27 cellular contexts compared by ENCODE assay signal in the genomic region with DNA sequence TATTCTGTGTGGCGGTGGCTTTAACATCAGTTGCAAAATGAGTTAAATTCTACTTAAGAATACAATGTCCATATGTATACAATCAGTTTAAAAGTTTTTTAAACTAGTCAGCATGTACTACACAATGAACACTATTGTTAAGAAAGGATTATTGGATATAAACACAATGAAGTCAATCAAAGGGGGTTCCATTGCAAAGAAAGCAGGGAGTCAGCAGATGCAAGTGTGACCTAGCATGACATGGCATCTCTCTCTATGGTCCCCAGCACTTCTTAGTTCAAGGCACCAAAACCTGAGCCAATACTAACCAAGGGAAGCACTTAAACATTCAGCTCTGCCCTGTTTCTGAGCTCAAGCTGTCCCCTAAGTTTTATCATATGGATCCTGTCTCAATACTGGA. TPM values are rescaled to one million over a fixed set of nuclear protein-coding genes. Genes with fewer than 3 reads are reported as not detected.
DNase-seq lines count a peak whose midpoint lies in the region; ATAC-seq lines count a peak whose summit lies in the region.
"Had no signal": no experiment of that assay in that cellular context is flagged by ENCODE, and none has a peak within 500 bp of the region (broad histone marks: within the 10 kb centered on the region; RNA-seq: fewer than 3 reads in every experiment).

No MANE protein-coding gene starts in this region.

- peak overlapping the region in 5 of 7 donors; percentile 3 to 76 (median 38) for H3K27ac Mint-ChIP-seq in CD4-positive, alpha-beta memory T cell
- peak overlapping the region; percentile 89 for H3K27ac Mint-ChIP-seq in memory B cell
- H3K27ac Mint-ChIP-seq: activated CD4-positive, alpha-beta T cell treated with anti-CD3 and anti-CD28 coated beads, Interleukin-2, amount 10 ng/mL, durations not matched to agents 7 days and 5 days; nephron progenitor cell had no signal

- in situ Hi-C loops in SK-MEL-5 (cut with HindIII; ENCODE audit: low pct_unique_long_range_greater_than_20kb, low sequenced_read_pairs) = no loop called here

- H3K36me3 Mint-ChIP-seq in CD4-positive, alpha-beta memory T cell = peaks cover 7 to 21% of the 10 kb centered on the region in 2 donors
- H3K36me3 Mint-ChIP-seq in memory B cell = peaks cover 7% of the 10 kb centered on the region

- peak overlapping the region; percentile 52 to 97 (median 85); a peak in 21 of 22 replicates for H3K4me2 ChIP-seq in BLaER1 treated with 17β-estradiol and CSF1 and Interleukin-3, amounts not matched to agents 10 nM and 100 nM

- H4K20me1 ChIP-seq in BLaER1 treated with 17β-estradiol and CSF1 and Interleukin-3, amounts not matched to agents 10 nM and 100 nM = peaks cover 0 to 25% (median 9%) of the 10 kb centered on the region in 11 experiments; a peak in 6 of 22 replicates

- intact Hi-C loops in CD4-positive, alpha-beta memory T cell (cut with micrococcal nuclease) = no loop called here

- peak overlapping the region in 10 of 11 experiments; percentile 72 to 84 (median 80); a peak in 19 of 22 replicates for H3K9ac ChIP-seq in BLaER1 treated with 17β-estradiol and CSF1 and Interleukin-3, amounts not matched to agents 10 nM and 100 nM

- peaks cover 74 to 100% (median 98%) of the 10 kb centered on the region in 10 experiments for H3K4me1 ChIP-seq in BLaER1 treated with 17β-estradiol and CSF1 and Interleukin-3, amounts not matched to agents 10 nM and 100 nM
- H3K4me1 ChIP-seq in CD4-positive, alpha-beta memory T cell (ENCODE audit: insufficient read depth, low read length) = peaks cover 76% of the 10 kb centered on the region

- H3K4me1 Mint-ChIP-seq in CD4-positive, alpha-beta memory T cell = peaks cover 54 to 84% (median 72%) of the 10 kb centered on the region in 4 donors
- peaks cover 67% of the 10 kb centered on the region for H3K4me1 Mint-ChIP-seq in memory B cell

- H3K4me3 Mint-ChIP-seq in CD4-positive, alpha-beta memory T cell = peak overlapping the region in 1 of 8 donors; percentile 4
- peak overlapping the region; percentile 38 for H3K4me3 Mint-ChIP-seq in memory B cell
- H3K4me3 Mint-ChIP-seq: activated CD4-positive, alpha-beta T cell treated with anti-CD3 and anti-CD28 coated beads, Interleukin-2, amount 10 ng/mL, durations not matched to agents 7 days and 5 days; nephron progenitor cell had no signal

- no peaks in the 10 kb centered on the region for H3K9me3 Mint-ChIP-seq in CD4-positive, alpha-beta memory T cell
- H3K9me3 Mint-ChIP-seq in memory B cell = no peaks in the 10 kb centered on the region
- H3K9me3 Mint-ChIP-seq: activated CD4-positive, alpha-beta T cell treated with anti-CD3 and anti-CD28 coated beads, Interleukin-2, amount 10 ng/mL, durations not matched to agents 7 days and 5 days; nephron progenitor cell had no signal

- DNase-seq in CD4-positive, alpha-beta memory T cell = no peak
- DNase-seq in SK-MEL-5 (ENCODE audit: low read depth, low spot score) (peak; percentile 29), memory B cell (ENCODE audit: low spot score in 2 of 2) (no peak), Kasumi-1 (lab: John Stamatoyannopoulos, UW) (no peak), NCI-H510A (lab: John Stamatoyannopoulos, UW) (no peak), AG08396 (ENCODE audit: low spot score) (no peak), NCI-H2029 treated with DMSO at 0.1 percent for 48 hours (lab: John Stamatoyannopoulos, UW) (no peak)
- DNase-seq: activated CD4-positive, alpha-beta T cell treated with anti-CD3 and anti-CD28 coated beads, Interleukin-2, amount 10 ng/mL, durations not matched to agents 7 days and 5 days; activated effector memory CD4-positive, alpha-beta T cell treated with anti-CD3 and anti-CD28 coated beads, Interleukin-2, amount 50 U/mL, for 16 hours; dorsolateral prefrontal cortex; hypothalamus; lower lobe of right lung; MG63; NCI-H1417; NCI-H2029; NCI-H526 treated with DMSO at 0.1 percent for 48 hours; nephron progenitor cell; SHP77 treated with DMSO at 0.1 percent for 48 hours; stimulated activated naive CD8-positive, alpha-beta T cell treated with anti-CD3 and anti-CD28 coated beads, Interleukin-15, Interleukin-2, amounts not matched to agents 100 U/mL and 50 U/mL, for 24 hours; T-helper 9 cell; upper lobe of right lung had no signal

- no peak for ATAC-seq in memory B cell (ENCODE audit: low read depth)
- ATAC-seq: lower lobe of right lung; stimulated activated naive CD8-positive, alpha-beta T cell treated with anti-CD3 and anti-CD28 coated beads, Interleukin-15, Interleukin-2, amounts not matched to agents 100 U/mL and 50 U/mL, for 24 hours; upper lobe of right lung had no signal

- H3K36me3 ChIP-seq in BLaER1 treated with 17β-estradiol and CSF1 and Interleukin-3, amounts not matched to agents 10 nM and 100 nM = peaks cover 0 to 25% (median 6%) of the 10 kb centered on the region in 11 experiments; a peak in 11 of 22 replicates
- no peaks in the 10 kb centered on the region for H3K36me3 ChIP-seq in CD4-positive, alpha-beta memory T cell (ENCODE audit: insufficient read depth, low read length)
- H3K36me3 ChIP-seq: lower lobe of right lung, MG63, upper lobe of right lung had no signal

- H3K27me3 Mint-ChIP-seq in CD4-positive, alpha-beta memory T cell = no peaks in the 10 kb centered on the region
- no peaks in the 10 kb centered on the region for H3K27me3 Mint-ChIP-seq in memory B cell
- H3K27me3 Mint-ChIP-seq: activated CD4-positive, alpha-beta T cell treated with anti-CD3 and anti-CD28 coated beads, Interleukin-2, amount 10 ng/mL, durations not matched to agents 7 days and 5 days had no signal

- H3K27me3 ChIP-seq in BLaER1 treated with 17β-estradiol and CSF1 and Interleukin-3, amounts not matched to agents 10 nM and 100 nM = no peaks in the 10 kb centered on the region
- no peaks in the 10 kb centered on the region for H3K27me3 ChIP-seq in CD4-positive, alpha-beta memory T cell (ENCODE audit: insufficient read depth, low read length)
- H3K27me3 ChIP-seq: dorsolateral prefrontal cortex, MG63, upper lobe of right lung had no signal

- POLR2A ChIA-PET in CD4-positive, alpha-beta memory T cell (lab: Charles Lee; ENCODE audit: partially characterized antibody) = interaction anchor here (1.5 kb wide), 1 partner anchor 10 kb away, joined by 4 read pairs; no protein-coding TSS in a partner anchor

- H3K4me3 ChIP-seq in BLaER1 treated with 17β-estradiol and CSF1 and Interleukin-3, amounts not matched to agents 10 nM and 100 nM = no peak overlapping the region
- no peak overlapping the region for H3K4me3 ChIP-seq in CD4-positive, alpha-beta memory T cell (ENCODE audit: low read length in 2 of 2)
- H3K4me3 ChIP-seq: dorsolateral prefrontal cortex, lower lobe of right lung, MG63, skin epidermis, upper lobe of right lung had no signal

- peak overlapping the region; percentile 82 to 97 (median 95) for H3K27ac ChIP-seq in BLaER1 treated with 17β-estradiol and CSF1 and Interleukin-3, amounts not matched to agents 10 nM and 100 nM
- no peak overlapping the region for H3K27ac ChIP-seq in CD4-positive, alpha-beta memory T cell (ENCODE audit: low read depth, low read length)
- H3K27ac ChIP-seq: C4-2B, upper lobe of right lung had no signal

- H3K9me3 ChIP-seq in BLaER1 treated with 17β-estradiol and CSF1 and Interleukin-3, amounts not matched to agents 10 nM and 100 nM (replicated peaks in 1 of 11) = no peaks in the 10 kb centered on the region
- no peaks in the 10 kb centered on the region for H3K9me3 ChIP-seq in CD4-positive, alpha-beta memory T cell (ENCODE audit: control insufficient read depth in 1 of 2, low read length in 2 of 2)
- H3K9me3 ChIP-seq: lower lobe of right lung, MG63, upper lobe of right lung had no signal

- CTCF ChIA-PET in CD4-positive, alpha-beta memory T cell (lab: Charles Lee; ENCODE audit: partially characterized antibody) = interaction anchor here (1.2 kb wide), 1 partner anchor 22 kb away, joined by 3 read pairs; no protein-coding TSS in a partner anchor

RNA-seq across cellular contexts. Expression of a gene that starts 17.0 kb away (rescaled TPM):
- total RNA-seq in CD4-positive, alpha-beta memory T cell = 10 to 100 TPM; 55.9 to 56.1 TPM
- polyA plus RNA-seq in CD4-positive, alpha-beta memory T cell = 10 to 100 TPM in 1 of 2 donors, 1 to 10 TPM in 1; 8.4 to 23.1 TPM
- 0.11 and 0.13 TPM in 2 replicates for total RNA-seq in SK-MEL-5 (2014; rRNA removed; shearing (Covaris generic))
- 0.03 and 0.05 TPM in 2 replicates for polyA plus RNA-seq in SK-MEL-5 (2015; cell fraction: cytosol; rRNA removed)
- polyA plus RNA-seq in SK-MEL-5 (2015; cell fraction: nucleus; rRNA removed) = 0.59 and 2.2 TPM in 2 replicates
- total RNA-seq: H4, HT-29, osteocyte had no signal

Comparison
In these comparisons a context has a peak if more than half of its experiments do, and no peak if none do; other contexts are left out.
1. RNA of a gene that starts 17.0 kb away (total RNA-seq): 55.9 to 56.1 TPM in CD4-positive, alpha-beta memory T cell; 0.11 to 0.13 TPM in SK-MEL-5; every median in the first group is over 10 times any median in the second.